In genomic region chr15:38251726-38252480, GRCh38 we compare ENCODE assay signal across 8 cellular contexts. TPM values are rescaled to one million over a fixed set of nuclear protein-coding genes. Genes with fewer than 3 reads are reported as not detected.
DNase-seq lines count a peak whose midpoint lies in the region; ATAC-seq, FAIRE-seq and TF ChIP-seq lines count a peak whose summit lies in the region.

No MANE protein-coding gene starts in this region.

- no peak for TF ChIP-seq CTCF in left ventricle myocardium inferior (IDR thresholded peaks at IDR 0.05; ENCODE audit: borderline replicate concordance)

- H3K27ac ChIP-seq in left ventricle myocardium inferior (replicated peaks) = peak overlapping the region; percentile 99

- peak; percentile 94 for DNase-seq in GM04504 (ENCODE audit: low read depth)
- peak; percentile 82 to 93 (median 91) for DNase-seq in NCI-H1417 (lab: John Stamatoyannopoulos, UW)
- peak; percentile 17 to 65 (median 31) for DNase-seq in T-helper 1 cell
- DNase-seq in amygdala (lab: John Stamatoyannopoulos, UW) = peak in 55 of 56 donors; percentile 59 to 95 (median 84)
- DNase-seq in left ventricle myocardium inferior = peak; percentile 93
- peak; percentile 94 for DNase-seq in pons (ENCODE audit: low spot score)
- peak; percentile 83 for DNase-seq in urothelium cell line (ENCODE audit: low spot score)

- ATAC-seq in HG02610 (IDR thresholded peaks at IDR 0.05; ENCODE audit: unreplicated experiment) = peak; percentile 38

- H3K36me3 ChIP-seq in left ventricle myocardium inferior = no peaks in the 10 kb centered on the region

- H3K4me3 ChIP-seq in left ventricle myocardium inferior = peak overlapping the region; percentile 91

- intact Hi-C loops in left ventricle myocardium inferior (cut with micrococcal nuclease) = loop anchor here (10.0 kb wide), 1 partner anchor 103 kb away; no protein-coding TSS in a partner anchor

- H3K27me3 ChIP-seq in left ventricle myocardium inferior (ENCODE audit: low read depth) = no peaks in the 10 kb centered on the region

- no peaks in the 10 kb centered on the region for H3K9me3 ChIP-seq in left ventricle myocardium inferior (replicated peaks)

- peak; percentile 95 for FAIRE-seq in urothelium cell line (lab: Jason Lieb, UNC)

- peaks cover 61% of the 10 kb centered on the region for H3K4me1 ChIP-seq in left ventricle myocardium inferior

RNA-seq across cellular contexts. Expression of gene SPRED1, which starts 0.7 kb away (rescaled TPM):
- 8.7 TPM for total RNA-seq in left ventricle myocardium inferior

Comparison
In these comparisons a context has a peak if more than half of its experiments do, and no peak if none do; other contexts are left out.
1. Peak in every context shown above with its lines: DNase-seq, ATAC-seq, H3K4me3 ChIP-seq and H3K27ac ChIP-seq.
2. DNase-seq: peak in every context shown above with its lines; median percentile 94 in GM04504; 94 in pons; 93 in left ventricle myocardium inferior; 91 in NCI-H1417; 84 in amygdala; 83 in urothelium cell line; 31 in T-helper 1 cell.